In the genomic region with DNA sequence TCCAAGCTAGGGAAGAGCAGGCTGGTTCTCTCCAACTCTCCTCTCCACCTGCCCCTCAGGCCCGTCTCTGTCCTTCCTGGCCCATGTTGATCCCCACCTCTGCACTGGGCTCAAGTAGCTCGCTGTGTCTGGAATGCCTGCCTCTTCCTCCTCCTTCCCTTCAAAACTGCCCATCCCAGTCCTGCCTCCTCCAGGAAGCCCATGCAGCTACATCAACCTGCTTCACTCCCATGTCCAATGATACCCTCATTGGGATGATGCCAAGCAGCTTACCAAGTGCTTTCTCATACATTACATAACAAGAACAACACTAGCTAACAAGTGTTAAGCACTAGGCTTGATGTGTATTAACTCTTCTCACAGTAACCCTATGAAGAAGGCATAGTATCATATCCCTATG, we compare ENCODE assay signal across 1 cellular context.
A peak's percentile ranks its signal among the peaks of the same experiment; 100 is the strongest.
TF ChIP-seq lines count a peak whose summit lies in the region.

No MANE protein-coding gene starts in this region.

TF ChIP-seq in K562, 482 proteins besides CTCF, POLR2A, EP300 and RAD21:
- TF ChIP-seq, protein P1, sequence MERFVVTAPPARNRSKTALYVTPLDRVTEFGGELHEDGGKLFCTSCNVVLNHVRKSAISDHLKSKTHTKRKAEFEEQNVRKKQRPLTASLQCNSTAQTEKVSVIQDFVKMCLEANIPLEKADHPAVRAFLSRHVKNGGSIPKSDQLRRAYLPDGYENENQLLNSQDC (CRISPR knock-in tag; IDR thresholded peaks at IDR 0.05) = no peak
- peak; percentile 56 for TF ChIP-seq ZFP36 (IDR thresholded peaks at IDR 0.05; ENCODE audit: low read depth, low read length, partially characterized antibody)
